8 cellular contexts compared by ENCODE assay signal in the genomic region with DNA sequence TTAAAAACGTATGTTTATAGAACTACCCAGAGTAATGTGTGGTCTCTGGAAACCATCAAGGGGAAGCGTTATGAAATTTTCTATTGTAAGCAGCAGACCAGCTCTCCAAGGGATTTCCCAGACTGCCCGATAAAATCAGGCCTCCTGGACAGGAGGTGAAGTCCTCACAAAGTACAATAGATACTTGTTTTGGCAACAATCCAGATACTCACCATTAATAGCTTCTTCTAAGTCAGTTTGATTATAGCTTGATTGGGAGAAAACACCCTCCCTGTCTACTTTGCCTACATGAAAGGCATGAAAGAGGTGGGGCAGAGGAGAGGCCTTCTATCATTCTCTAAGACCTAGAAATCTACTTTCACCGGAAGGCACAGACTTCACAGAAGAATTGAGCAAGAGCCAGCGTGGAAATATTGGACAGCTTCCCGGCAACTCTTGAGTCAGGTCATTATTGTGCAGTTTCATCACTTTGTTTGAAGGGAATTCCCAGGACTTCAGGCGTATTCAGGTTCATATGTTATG.
DNase-seq lines count a peak whose midpoint lies in the region; ATAC-seq and TF ChIP-seq lines count a peak whose summit lies in the region.

No MANE protein-coding gene starts in this region.

- no peak for ATAC-seq in HG03139 (IDR thresholded peaks at IDR 0.05; ENCODE audit: unreplicated experiment)
- ATAC-seq in HG03095 (IDR thresholded peaks at IDR 0.05; ENCODE audit: unreplicated experiment) = no peak

- H3K36me3 ChIP-seq in osteoblast (ENCODE audit: insufficient read depth, low read length) = no peaks in the 10 kb centered on the region

- H4K20me1 ChIP-seq in osteoblast (ENCODE audit: insufficient read depth, low read length) = no peaks in the 10 kb centered on the region

- H3K27me3 Mint-ChIP-seq in activated naive CD4-positive, alpha-beta T cell treated with anti-CD3 and anti-CD28 coated beads, Interleukin-2, amount 10 ng/mL, durations not matched to agents 7 days and 5 days = no peaks in the 10 kb centered on the region

- H3K27me3 ChIP-seq in osteoblast (ENCODE audit: insufficient read depth, low read length) = no peaks in the 10 kb centered on the region

- no peaks in the 10 kb centered on the region for H3K9me3 Mint-ChIP-seq in activated naive CD4-positive, alpha-beta T cell treated with anti-CD3 and anti-CD28 coated beads, Interleukin-2, amount 10 ng/mL, durations not matched to agents 7 days and 5 days

- no peaks in the 10 kb centered on the region for H3K9me3 ChIP-seq in osteoblast (ENCODE audit: low read depth, low read length)

- no peaks in the 10 kb centered on the region for H3K79me2 ChIP-seq in osteoblast (ENCODE audit: insufficient read depth, low read length)

- no peak overlapping the region for H3K4me3 ChIP-seq in epithelial cell of proximal tubule (ENCODE audit: low read depth, low read length)
- no peak overlapping the region for H3K4me3 ChIP-seq in osteoblast (ENCODE audit: insufficient read depth, low read length)

- peaks cover 27% of the 10 kb centered on the region for H3K4me1 ChIP-seq in osteoblast (ENCODE audit: insufficient read depth, low read length)

- H3K4me2 ChIP-seq in osteoblast (ENCODE audit: insufficient read depth, low read length) = peak overlapping the region; percentile 34

- TF ChIP-seq CTCF in epithelial cell of proximal tubule (conservative IDR thresholded peaks at IDR 0.05; ENCODE audit: low read depth, low read length) = no peak
- TF ChIP-seq CTCF in osteoblast (IDR thresholded peaks at IDR 0.05; ENCODE audit: extremely low read depth, low read depth, low read length) = no peak

- peak overlapping the region; percentile 68 for H3K27ac ChIP-seq in osteoblast (ENCODE audit: low read depth, low read length)

- no peak overlapping the region for H3K4me3 Mint-ChIP-seq in activated naive CD4-positive, alpha-beta T cell treated with anti-CD3 and anti-CD28 coated beads, Interleukin-2, amount 10 ng/mL, durations not matched to agents 7 days and 5 days

- peaks cover 38% of the 10 kb centered on the region for H3K4me1 Mint-ChIP-seq in activated naive CD4-positive, alpha-beta T cell treated with anti-CD3 and anti-CD28 coated beads, Interleukin-2, amount 10 ng/mL, durations not matched to agents 7 days and 5 days

- CTCF ChIA-PET in activated naive CD4-positive, alpha-beta T cell treated with anti-CD3 and anti-CD28 coated beads, Interleukin-2, amount 10 ng/mL, durations not matched to agents 7 days and 5 days (lab: Charles Lee) = interaction anchor here (0.8 to 1.3 kb wide), 4 partner anchors 18 to 413 kb away, joined by 3 to 5 read pairs (median 4); no protein-coding TSS in a partner anchor

- H2AFZ ChIP-seq in osteoblast (ENCODE audit: low read length) = no peak overlapping the region

- H3K27ac Mint-ChIP-seq in activated naive CD4-positive, alpha-beta T cell treated with anti-CD3 and anti-CD28 coated beads, Interleukin-2, amount 10 ng/mL, durations not matched to agents 7 days and 5 days = no peak overlapping the region

- no peaks in the 10 kb centered on the region for H3K36me3 Mint-ChIP-seq in activated naive CD4-positive, alpha-beta T cell treated with anti-CD3 and anti-CD28 coated beads, Interleukin-2, amount 10 ng/mL, durations not matched to agents 7 days and 5 days

- DNase-seq in CD1c-positive myeloid dendritic cell (ENCODE audit: extremely low spot score) (peak; percentile 85), NCI-H446 treated with DMSO at 0.1 percent for 48 hours (lab: John Stamatoyannopoulos, UW) (peak; percentile 68), epithelial cell of proximal tubule (ENCODE audit: low read depth) (peak; percentile 97), osteoblast (ENCODE audit: insufficient read length, low spot score, missing footprints) (peak; percentile 80), NCI-H187 (lab: John Stamatoyannopoulos, UW) (no peak)
- DNase-seq in activated naive CD4-positive, alpha-beta T cell treated with anti-CD3 and anti-CD28 coated beads, Interleukin-2, amount 10 ng/mL, durations not matched to agents 7 days and 5 days = no peak

Comparison
In these comparisons a context has a peak if more than half of its experiments do, and no peak if none do; other contexts are left out.
1. DNase-seq: peak in CD1c-positive myeloid dendritic cell (single experiment), NCI-H446 treated with DMSO at 0.1 percent for 48 hours (single experiment), epithelial cell of proximal tubule (single experiment) and osteoblast (single experiment); none in NCI-H187 (0 of 2) and activated naive CD4-positive, alpha-beta T cell treated with anti-CD3 and anti-CD28 coated beads, Interleukin-2, amount 10 ng/mL, durations not matched to agents 7 days and 5 days (single experiment).